Comparison of ENCODE assay signal across 12 cellular contexts in genomic region chr6:11206576-11206975, GRCh38. TPM values are rescaled to one million over a fixed set of nuclear protein-coding genes. Genes with fewer than 3 reads are reported as not detected.
A peak's percentile ranks its signal among the peaks of the same experiment; 100 is the strongest.
DNase-seq lines count a peak whose midpoint lies in the region; FAIRE-seq and TF ChIP-seq lines count a peak whose summit lies in the region.
"Had no signal": no experiment of that assay in that cellular context is flagged by ENCODE, and none has a peak within 500 bp of the region (broad histone marks: within the 10 kb centered on the region; RNA-seq: fewer than 3 reads in every experiment).

No MANE protein-coding gene starts in this region.

- FAIRE-seq in GM12892 (lab: Jason Lieb, UNC), result no peak
- FAIRE-seq: GM12891 had no signal

- CTCF ChIA-PET in Calu3 (lab: Charles Lee), result interaction anchor here (0.5 to 1.1 kb wide), 7 partner anchors 10 to 115 kb away, joined by 3 to 5 read pairs (median 3); partner anchors contain the start of gene NEDD9

- no peaks in the 10 kb centered on the region for H3K27me3 ChIP-seq in skeletal muscle satellite cell (ENCODE audit: control insufficient read depth, insufficient read depth, low read length)

- BruUV-seq in Calu3 (replicated peaks; lab: Mats Ljungman, UMichigan), result TSS peak; percentile 34

- H3K4me1 Mint-ChIP-seq in Calu3 (ENCODE audit: low read depth, unreplicated experiment), result peaks cover 42% of the 10 kb centered on the region

- no peak for TF ChIP-seq POLR2A in GM12892 (IDR thresholded peaks at IDR 0.05; ENCODE audit: low read depth, low read length)

- no peak for TF ChIP-seq CTCF in Calu3 (IDR thresholded peaks at IDR 0.05; ENCODE audit: unreplicated experiment)

- intact Hi-C loops in Calu3 (cut with micrococcal nuclease; ENCODE audit: unreplicated experiment), result no loop called here

- peak overlapping the region; percentile 99 for H3K27ac Mint-ChIP-seq in Calu3 (ENCODE audit: unreplicated experiment)
- H3K27ac Mint-ChIP-seq: stimulated activated naive CD8-positive, alpha-beta T cell treated with anti-CD3 and anti-CD28 coated beads, Interleukin-15, amount 100 ng/mL, for 72 hours had no signal

- peaks cover 56% of the 10 kb centered on the region for H3K4me1 ChIP-seq in skeletal muscle satellite cell (ENCODE audit: control insufficient read depth, insufficient read depth, low read length)

- no peaks in the 10 kb centered on the region for H3K9me3 ChIP-seq in skeletal muscle satellite cell (replicated peaks; ENCODE audit: low read length)

- peaks cover 17% of the 10 kb centered on the region for H3K36me3 ChIP-seq in skeletal muscle satellite cell (ENCODE audit: insufficient read depth, low read length)

- H3K4me2 ChIP-seq in skeletal muscle satellite cell (ENCODE audit: low read length), result peak overlapping the region; percentile 27

- H3K27me3 Mint-ChIP-seq in Calu3 (ENCODE audit: unreplicated experiment), result no peaks in the 10 kb centered on the region
- H3K27me3 Mint-ChIP-seq: stimulated activated naive CD8-positive, alpha-beta T cell treated with anti-CD3 and anti-CD28 coated beads, Interleukin-15, amount 100 ng/mL, for 72 hours had no signal

- H3K9me3 Mint-ChIP-seq in Calu3 (ENCODE audit: low read depth, unreplicated experiment), result no peaks in the 10 kb centered on the region
- H3K9me3 Mint-ChIP-seq: stimulated activated naive CD8-positive, alpha-beta T cell treated with anti-CD3 and anti-CD28 coated beads, Interleukin-15, amount 100 ng/mL, for 72 hours had no signal

- peak overlapping the region; percentile 41 for H3K4me3 Mint-ChIP-seq in Calu3 (ENCODE audit: low read depth, unreplicated experiment)
- H3K4me3 Mint-ChIP-seq: stimulated activated naive CD8-positive, alpha-beta T cell treated with anti-CD3 and anti-CD28 coated beads, Interleukin-15, amount 100 ng/mL, for 72 hours had no signal

- H3K4me3 ChIP-seq in skeletal muscle satellite cell (ENCODE audit: low read length), result no peak overlapping the region

- H3K36me3 Mint-ChIP-seq in Calu3 (ENCODE audit: insufficient read depth, unreplicated experiment), result peaks cover 37% of the 10 kb centered on the region

- no peak for DNase-seq in Calu3
- DNase-seq in SKM-1 treated with dmso at 0.1 percent for 144 hours (lab: John Stamatoyannopoulos, UW; ENCODE audit: unreplicated experiment), result peak; percentile 46
- DNase-seq in kidney glomerular epithelial cell (lab: John Stamatoyannopoulos, UW), result peak; percentile 73
- DNase-seq in EL, result no peak
- DNase-seq in cerebellar cortex (ENCODE audit: low spot score), result no peak
- no peak for DNase-seq in GM12892 (ENCODE audit: insufficient read length)
- DNase-seq in inferior parietal cortex (ENCODE audit: extremely low spot score), result no peak
- DNase-seq: NCI-H748 treated with DMSO at 0.1 percent for 48 hours; stimulated activated CD4-positive, alpha-beta T cell treated with anti-CD3 and anti-CD28 coated beads, Interleukin-15, amount 100 ng/mL, for 24 hours; stimulated activated naive CD8-positive, alpha-beta T cell treated with anti-CD3 and anti-CD28 coated beads, Interleukin-15, amount 100 ng/mL, for 72 hours had no signal

- peak overlapping the region; percentile 68 for H3K9ac ChIP-seq in skeletal muscle satellite cell (ENCODE audit: low read depth, low read length)

RNA-seq across cellular contexts. Expression of gene NEDD9, which starts 25.9 kb away (rescaled TPM):
- total RNA-seq in Calu3 (2022), result 18.2 and 28.1 TPM in 2 replicates
- total RNA-seq in skeletal muscle satellite cell (2012; rRNA removed), result 0.22 and 0.25 TPM in 2 replicates
- 21.0 TPM for polyA plus RNA-seq in GM12892 (2012; ENCODE audit: missing spikeins)

Comparison
In these comparisons a context has a peak if more than half of its experiments do, and no peak if none do; other contexts are left out.
1. DNase-seq: peak in SKM-1 treated with dmso at 0.1 percent for 144 hours (single experiment) and kidney glomerular epithelial cell (single experiment); none in Calu3 (single experiment), EL (single experiment), cerebellar cortex (single experiment), GM12892 (single experiment) and inferior parietal cortex (single experiment).